20 cellular contexts compared by ENCODE assay signal in the genomic region with DNA sequence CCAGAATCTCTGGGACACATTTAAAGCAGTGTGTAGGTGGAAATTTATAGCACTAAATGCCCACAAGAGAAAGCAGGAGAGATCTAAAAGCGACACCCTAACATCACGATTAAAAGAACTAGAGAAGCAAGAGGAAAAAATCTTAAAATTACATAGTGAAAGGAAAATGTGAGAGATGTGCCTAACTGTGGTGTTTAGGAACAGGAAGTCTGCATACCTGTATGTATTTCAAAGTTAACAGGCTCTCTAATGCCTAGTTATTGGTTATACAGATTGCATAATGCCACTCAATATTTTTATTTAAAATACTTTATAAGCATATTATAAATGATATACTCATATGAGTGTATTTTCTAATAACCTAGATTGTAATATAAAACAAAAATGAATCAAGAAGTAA.
"Had no signal": no experiment of that assay in that cellular context is flagged by ENCODE, and none has a peak within 500 bp of the region (broad histone marks: within the 10 kb centered on the region; RNA-seq: fewer than 3 reads in every experiment).

No MANE protein-coding gene starts in this region.

- DNase-seq: activated CD4-positive, CD25-positive, alpha-beta regulatory T cell; activated gamma-delta T cell treated with Interleukin-2 at 50 U/mL for 16 hours; aorta; dorsolateral prefrontal cortex; esophagus squamous epithelium; foreskin fibroblast; head of caudate nucleus; mammary epithelial cell; pancreas; SHP77; stimulated activated CD4-positive, alpha-beta T cell treated with anti-CD3 and anti-CD28 coated beads, Interleukin-4, amount 100 ng/mL, for 1 hour; stimulated activated CD8-positive, alpha-beta memory T cell treated with anti-CD3 and anti-CD28 coated beads, Interleukin-4, amount 100 ng/mL, for 48 hours; T-helper 2 cell had no signal

- H3K27me3 ChIP-seq: breast epithelium, dorsolateral prefrontal cortex, esophagus squamous epithelium, pancreas had no signal

- H3K4me1 ChIP-seq: breast epithelium, esophagus squamous epithelium, pancreas had no signal

- ATAC-seq: left lobe of liver, pancreas, SK-N-SH treated with all-trans-retinoic acid at 6 μM for 48 hours had no signal

- FAIRE-seq: endometrium, islet of Langerhans, pancreas, TTC549 had no signal

- H3K27ac ChIP-seq: breast epithelium, esophagus squamous epithelium, pancreas had no signal

- H3K4me1 Mint-ChIP-seq: neural crest cell had no signal

- H3K4me3 Mint-ChIP-seq: neural crest cell had no signal

- H3K4me3 ChIP-seq: breast epithelium, dorsolateral prefrontal cortex, esophagus squamous epithelium, pancreas had no signal
